ENCODE assay signal across 19 cellular contexts in genomic region chr9:38179965-38180364, GRCh38.
DNase-seq lines count a peak whose midpoint lies in the region; ATAC-seq, FAIRE-seq and TF ChIP-seq lines count a peak whose summit lies in the region.
"Had no signal": no experiment of that assay in that cellular context is flagged by ENCODE, and none has a peak within 500 bp of the region (broad histone marks: within the 10 kb centered on the region; RNA-seq: fewer than 3 reads in every experiment).

No MANE protein-coding gene starts in this region.

- H3K36me3 ChIP-seq in HepG2 (replicated peaks in 1 of 2; ENCODE audit: control insufficient read depth in 1 of 2, insufficient read depth in 2 of 2, low read length in 2 of 2), result no peaks in the 10 kb centered on the region
- H3K36me3 ChIP-seq in right lobe of liver, result no peaks in the 10 kb centered on the region
- no peaks in the 10 kb centered on the region for H3K36me3 ChIP-seq in K562 (ENCODE audit: control insufficient read depth, insufficient read depth, low read length)
- no peaks in the 10 kb centered on the region for H3K36me3 ChIP-seq in neuronal stem cell (replicated peaks in 1 of 2; ENCODE audit: control insufficient read depth in 2 of 2, insufficient read depth in 2 of 2, low read length in 2 of 2)
- H3K36me3 ChIP-seq in PC-3 (ENCODE audit: low read depth, low read length), result no peaks in the 10 kb centered on the region

- H3K23ac ChIP-seq in neuronal stem cell (ENCODE audit: low read depth, low read length, poor library complexity), result no peak overlapping the region

- no peak overlapping the region for H2BK12ac ChIP-seq in neuronal stem cell (ENCODE audit: low read length)

- H2BK120ac ChIP-seq in neuronal stem cell (ENCODE audit: low read depth, low read length), result no peak overlapping the region

- H3K79me1 ChIP-seq in neuronal stem cell (ENCODE audit: low read depth, low read length), result no peaks in the 10 kb centered on the region

- H2BK15ac ChIP-seq in neuronal stem cell (ENCODE audit: low read length), result no peak overlapping the region

- in situ Hi-C loops in HepG2 (cut with HindIII; ENCODE audit: extremely low pct_ligation_motif_present, low pct_unique_long_range_greater_than_20kb) (no loop called here), K562 (cut with MboI) (no loop called here)

- H4K8ac ChIP-seq in neuronal stem cell (ENCODE audit: low read depth, low read length), result no peak overlapping the region

- peak overlapping the region; percentile 33 for H3K18ac ChIP-seq in neuronal stem cell (ENCODE audit: low read length)

- H4K20me1 ChIP-seq in HepG2 (ENCODE audit: insufficient read depth, low read length), result no peaks in the 10 kb centered on the region
- H4K20me1 ChIP-seq in K562 (replicated peaks; ENCODE audit: control insufficient read depth, insufficient read depth, low read length), result no peaks in the 10 kb centered on the region
- H4K20me1 ChIP-seq in PC-3 (ENCODE audit: low read length), result no peaks in the 10 kb centered on the region

- TF ChIP-seq POLR2A in HepG2 (IDR thresholded peaks at IDR 0.05; ENCODE audit: insufficient read depth in 1 of 2, low read depth in 2 of 2, low read length in 2 of 2) (no peak), right lobe of liver (IDR thresholded peaks at IDR 0.05) (no peak), K562 (conservative IDR thresholded peaks at IDR 0.05) (no peak)

- no peaks in the 10 kb centered on the region for H3K79me2 ChIP-seq in HepG2 (ENCODE audit: insufficient read depth, low read length)
- no peaks in the 10 kb centered on the region for H3K79me2 ChIP-seq in K562 (ENCODE audit: control insufficient read depth, insufficient read depth, low read length)
- no peaks in the 10 kb centered on the region for H3K79me2 ChIP-seq in PC-3 (ENCODE audit: low read length)

- H3K27ac ChIP-seq in HepG2 (ENCODE audit: extremely low read length, insufficient read depth, low read length) (no peak overlapping the region), right lobe of liver (no peak overlapping the region), K562 (ENCODE audit: extremely low read depth, low read depth, low read length) (no peak overlapping the region), neuronal stem cell (replicated peaks; ENCODE audit: low read length) (no peak overlapping the region), PC-3 (ENCODE audit: low read length) (no peak overlapping the region)
- H3K27ac ChIP-seq: GM23248 had no signal

- BruUV-seq in HepG2 (replicated peaks; lab: Mats Ljungman, UMichigan), result no TSS peak
- no TSS peak for BruUV-seq in K562 (replicated peaks; lab: Mats Ljungman, UMichigan)
- BruUV-seq in PC-3 (replicated peaks; lab: Mats Ljungman, UMichigan), result no TSS peak

- no peaks in the 10 kb centered on the region for H3K9me1 ChIP-seq in K562 (ENCODE audit: control insufficient read depth, insufficient read depth, low read length)

- H2BK5ac ChIP-seq in neuronal stem cell (ENCODE audit: low read length), result no peak overlapping the region

- no peak overlapping the region for H2AK5ac ChIP-seq in neuronal stem cell (ENCODE audit: low read depth, low read length)

- no peak for FAIRE-seq in HepG2 (lab: Jason Lieb, UNC)
- FAIRE-seq in K562 (lab: Jason Lieb, UNC), result no peak
- FAIRE-seq: GM12892, H1 had no signal

- no peak overlapping the region for H4K91ac ChIP-seq in neuronal stem cell (ENCODE audit: low read depth, low read length, poor library complexity)

- no peaks in the 10 kb centered on the region for H3K27me3 ChIP-seq in HepG2 (ENCODE audit: control insufficient read depth in 1 of 2, insufficient read depth in 2 of 2, low read length in 2 of 2)
- H3K27me3 ChIP-seq in right lobe of liver, result no peaks in the 10 kb centered on the region
- peaks cover 0 to 30% of the 10 kb centered on the region in 2 experiments; a peak in 2 of 5 replicates for H3K27me3 ChIP-seq in K562 (ENCODE audit: control insufficient read depth in 2 of 2, insufficient read depth in 2 of 2, low read length in 2 of 2)
- H3K27me3 ChIP-seq in neuronal stem cell (ENCODE audit: control insufficient read depth in 3 of 3, insufficient read depth in 3 of 3, low read depth in 1 of 3, low read length in 3 of 3), result no peaks in the 10 kb centered on the region
- no peaks in the 10 kb centered on the region for H3K27me3 ChIP-seq in PC-3 (ENCODE audit: low read length)

- TF ChIP-seq EP300 in HepG2 (IDR thresholded peaks at IDR 0.05; ENCODE audit: low read depth in 2 of 2, low read length in 2 of 2) (no peak), HepG2 (CRISPR knock-in tag; IDR thresholded peaks at IDR 0.05; ENCODE audit: borderline replicate concordance) (no peak), K562 (IDR thresholded peaks at IDR 0.05; ENCODE audit: low read length) (no peak)

- ATAC-seq in HepG2 (no peak), right lobe of liver (no peak), K562 (no peak; the same call in 2 of the 3 replicates), PC-3 (no peak)

- H3K4me2 ChIP-seq in HepG2 (ENCODE audit: low read depth, low read length) (no peak overlapping the region), K562 (ENCODE audit: insufficient read depth, low read length) (no peak overlapping the region), neuronal stem cell (ENCODE audit: insufficient read depth, low read length, poor library complexity, severe bottlenecking) (no peak overlapping the region), PC-3 (ENCODE audit: low read length) (no peak overlapping the region)

- TF ChIP-seq CTCF in HepG2 (CRISPR knock-in tag; IDR thresholded peaks at IDR 0.05) (no peak), right lobe of liver (IDR thresholded peaks at IDR 0.05) (no peak), K562 (IDR thresholded peaks at IDR 0.05 in 2 of 3, conservative IDR thresholded peaks at IDR 0.05 in 1 of 3; ENCODE audit: insufficient read depth in 2 of 3, low read depth in 1 of 3, low read length in 3 of 3) (no peak), PC-3 (conservative IDR thresholded peaks at IDR 0.05; ENCODE audit: low read depth, low read length) (no peak)

- no peak overlapping the region for H2AFZ ChIP-seq in HepG2 (ENCODE audit: low read length)
- no peak overlapping the region for H2AFZ ChIP-seq in K562 (ENCODE audit: low read depth, low read length)
- no peak overlapping the region for H2AFZ ChIP-seq in neuronal stem cell (ENCODE audit: low read length)
- H2AFZ ChIP-seq in PC-3 (ENCODE audit: low read length), result no peak overlapping the region
- H2AFZ ChIP-seq: GM23248 had no signal

- 77% methylated on average over 3 of the region's 3 CpGs for WGBS in HepG2 (ENCODE audit: low lambda C conversion rate)
- 88% methylated on average over 2 of the region's 3 CpGs for WGBS in right lobe of liver (ENCODE audit: insufficient coverage, low coverage, low lambda C conversion rate, missing lambda C conversion rate)
- WGBS in K562 (ENCODE audit: insufficient coverage, low coverage, missing lambda C conversion rate), result 6% methylated on average over 3 of the region's 3 CpGs
- WGBS in neuronal stem cell (ENCODE audit: extremely low coverage in 2 of 2, insufficient read length in 2 of 2, insufficient replicate concordance in 1 of 2), 2 donors, result no CpG with 5 or more reads among the region's 3 CpGs

- no peak for DNase-seq in HepG2 (ENCODE audit: low spot score)
- DNase-seq in right lobe of liver, result no peak
- no peak for DNase-seq in K562 (ENCODE audit: extremely low read depth in 1 of 4, low spot score in 3 of 4)
- no peak for DNase-seq in neuronal stem cell (ENCODE audit: low spot score)
- DNase-seq in PC-3, result no peak
- DNase-seq in NCI-H1417 treated with DMSO at 0.1 percent for 48 hours (lab: John Stamatoyannopoulos, UW), result no peak
- DNase-seq: 8988T; C1 segment of cervical spinal cord; Calu3; CD4-positive, alpha-beta memory T cell; COR-L47; DMS53; DMS79 treated with DMSO at 0.1 percent for 48 hours; GF-D8; GM23248; H7; HCEC 1CT had no signal

- TF ChIP-seq RAD21 in HepG2 (CRISPR knock-in tag; IDR thresholded peaks at IDR 0.05) (no peak), K562 (CRISPR knock-in tag; conservative IDR thresholded peaks at IDR 0.05 in 1 of 2, IDR thresholded peaks at IDR 0.05 in 1 of 2) (no peak)

- CTCF ChIA-PET in HepG2 (lab: Yijun Ruan, JAX; ENCODE audit: low intra/inter-chr PET ratio, low total read pairs) (no interaction called here), K562 (lab: Yijun Ruan, JAX; ENCODE audit: low intra/inter-chr PET ratio) (no interaction called here), PC-3 (lab: Charles Lee) (no interaction called here)

- no peak overlapping the region for H3K4ac ChIP-seq in neuronal stem cell (ENCODE audit: low read length)

- POLR2A ChIA-PET in HepG2 (lab: Yijun Ruan, JAX), result no interaction called here
- POLR2A ChIA-PET in K562 (lab: Yijun Ruan, JAX), result interaction anchor here (0.7 to 1.8 kb wide), 3 partner anchors 8 to 197 kb away, joined by 3 to 4 read pairs (median 3); no protein-coding TSS in a partner anchor
- POLR2A ChIA-PET in PC-3 (lab: Charles Lee; ENCODE audit: unreplicated experiment), result no interaction called here

- H3K14ac ChIP-seq in neuronal stem cell (ENCODE audit: low read length), result peak overlapping the region; percentile 26

- H3K9me3 ChIP-seq in HepG2 (ENCODE audit: low read length) (no peaks in the 10 kb centered on the region), right lobe of liver (no peaks in the 10 kb centered on the region), K562 (replicated peaks; ENCODE audit: control insufficient read depth, insufficient read depth, low read depth, low read length) (no peaks in the 10 kb centered on the region), neuronal stem cell (replicated peaks in 1 of 2; ENCODE audit: control insufficient read depth in 2 of 2, insufficient read depth in 1 of 2, low read depth in 1 of 2, low read length in 2 of 2) (no peaks in the 10 kb centered on the region), PC-3 (ENCODE audit: low read length) (no peaks in the 10 kb centered on the region)

- intact Hi-C loops in HepG2 (cut with micrococcal nuclease; ENCODE audit: unreplicated experiment), result no loop called here
- intact Hi-C loops in right lobe of liver (cut with DNase I), result no loop called here
- intact Hi-C loops in K562 (cut with micrococcal nuclease), result no loop called here
- intact Hi-C loops in PC-3 (cut with micrococcal nuclease), result loop anchor here (10.0 kb wide), 1 partner anchor 45 kb away; no protein-coding TSS in a partner anchor

- H3K9me2 ChIP-seq in PC-3 (replicated peaks; ENCODE audit: low read length), result no peaks in the 10 kb centered on the region

- H3K4me1 ChIP-seq in HepG2 (ENCODE audit: insufficient read depth, low read length) (no peaks in the 10 kb centered on the region), right lobe of liver (no peaks in the 10 kb centered on the region), K562 (replicated peaks in 1 of 2; ENCODE audit: control insufficient read depth in 2 of 2, insufficient read depth in 2 of 2, low read length in 2 of 2) (no peaks in the 10 kb centered on the region; a peak in 1 of 5 replicates), neuronal stem cell (ENCODE audit: control insufficient read depth in 2 of 2, insufficient read depth in 1 of 2, low read depth in 1 of 2, low read length in 2 of 2) (peaks cover 0 to 4% of the 10 kb centered on the region in 2 donors), PC-3 (ENCODE audit: insufficient read depth, low read length) (peaks cover 25% of the 10 kb centered on the region)

- no peaks in the 10 kb centered on the region for H3F3A ChIP-seq in PC-3 (ENCODE audit: low read length, unreplicated experiment)

- no peak overlapping the region for H3K4me3 ChIP-seq in HepG2 (replicated peaks in 1 of 3; ENCODE audit: insufficient read depth in 1 of 3, low read depth in 2 of 3, low read length in 3 of 3)
- no peak overlapping the region for H3K4me3 ChIP-seq in right lobe of liver
- H3K4me3 ChIP-seq in K562, result no peak overlapping the region
- no peak overlapping the region for H3K4me3 ChIP-seq in neuronal stem cell (ENCODE audit: low read length in 2 of 2)
- no peak overlapping the region for H3K4me3 ChIP-seq in PC-3 (ENCODE audit: low read length)
- H3K4me3 ChIP-seq: GM23248 had no signal

- H3K9ac ChIP-seq in HepG2 (ENCODE audit: insufficient read depth, low read depth, low read length) (no peak overlapping the region), K562 (ENCODE audit: insufficient read depth in 1 of 2, low read depth in 2 of 2, low read length in 2 of 2) (no peak overlapping the region), neuronal stem cell (ENCODE audit: low read depth, low read length, poor library complexity) (no peak overlapping the region), PC-3 (ENCODE audit: low read length) (no peak overlapping the region)
- H3K9ac ChIP-seq: GM23248 had no signal

Comparison
In these comparisons a context has a peak if more than half of its experiments do, and no peak if none do; other contexts are left out.
1. Of the 241 proteins assayed by ChIP-seq in both HepG2 and K562: peak only in HepG2: none; only in K562: none; in both: ZNF263; in neither: 240.